In the genomic region with DNA sequence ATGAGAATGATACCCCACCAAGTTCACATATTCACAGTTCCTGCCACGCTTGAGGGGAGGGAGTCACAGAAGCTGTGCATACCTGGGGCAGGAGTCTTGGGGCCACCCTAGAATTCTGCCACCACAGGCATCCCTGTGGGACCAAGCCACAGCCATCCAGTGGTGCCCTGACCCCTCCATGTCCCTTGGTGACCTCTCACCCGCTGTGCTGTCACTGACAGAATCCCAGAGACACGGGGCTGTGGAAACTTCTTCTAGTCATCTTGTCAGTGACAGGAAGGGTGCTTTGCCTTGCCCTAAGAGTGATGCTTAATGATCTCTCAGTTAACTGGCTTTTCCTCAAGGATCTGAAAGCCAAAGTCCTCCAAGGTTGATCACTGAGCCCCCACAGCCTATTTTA, we compare ENCODE assay signal across 18 cellular contexts. TPM values are rescaled to one million over a fixed set of nuclear protein-coding genes. Genes with fewer than 3 reads are reported as not detected.
A peak's percentile ranks its signal among the peaks of the same experiment; 100 is the strongest.
DNase-seq lines count a peak whose midpoint lies in the region; ATAC-seq and TF ChIP-seq lines count a peak whose summit lies in the region.
"Had no signal": no experiment of that assay in that cellular context is flagged by ENCODE, and none has a peak within 500 bp of the region (broad histone marks: within the 10 kb centered on the region; RNA-seq: fewer than 3 reads in every experiment).

No MANE protein-coding gene starts in this region.

- 66 to 87% (median 79%) methylated on average over 3 of the region's 3 CpGs for WGBS in spleen, 5 donors

- CTCF ChIA-PET in activated CD8-positive, alpha-beta memory T cell treated with anti-CD3 and anti-CD28 coated beads, Interleukin-2, amount 10 ng/mL, durations not matched to agents 7 days and 5 days (lab: Charles Lee), result interaction anchor here (2.1 kb wide), 1 partner anchor 8 kb away, joined by 11 read pairs; no protein-coding TSS in a partner anchor

- peaks cover 9% of the 10 kb centered on the region for H3K27me3 Mint-ChIP-seq in activated CD8-positive, alpha-beta memory T cell treated with anti-CD3 and anti-CD28 coated beads, Interleukin-2, amount 10 ng/mL, durations not matched to agents 7 days and 5 days

- DNase-seq in activated CD8-positive, alpha-beta memory T cell treated with anti-CD3 and anti-CD28 coated beads, Interleukin-2, amount 50 U/mL, for 48 hours, result peak; percentile 23
- no peak for DNase-seq in activated CD8-positive, alpha-beta memory T cell treated with anti-CD3 and anti-CD28 coated beads, Interleukin-2, amount 10 ng/mL, durations not matched to agents 7 days and 5 days
- DNase-seq in mesenteric fat pad (ENCODE audit: low spot score) (peak; percentile 33), spleen (peak; percentile 25), DMS153 (lab: John Stamatoyannopoulos, UW) (no peak), Peyer's patch (no peak)
- DNase-seq: 8988T; CD4-positive, alpha-beta memory T cell; DMS79 treated with DMSO at 0.1 percent for 48 hours; GF-D8; GOT3; H7; HFFc6 had no signal

- intact Hi-C loops in spleen (cut with DNase I; ENCODE audit: low total_unique reads), result no loop called here

- H3K4me3 ChIP-seq in spleen (no peak overlapping the region), Peyer's patch (no peak overlapping the region)
- H3K4me3 ChIP-seq: BLaER1 had no signal

- no peak for TF ChIP-seq CTCF in spleen (IDR thresholded peaks at IDR 0.05 in 8 of 11, conservative IDR thresholded peaks at IDR 0.05 in 3 of 11)
- no peak for TF ChIP-seq CTCF in Peyer's patch (IDR thresholded peaks at IDR 0.05)

- no peak overlapping the region for H3K4me3 Mint-ChIP-seq in activated CD8-positive, alpha-beta memory T cell treated with anti-CD3 and anti-CD28 coated beads, Interleukin-2, amount 10 ng/mL, durations not matched to agents 7 days and 5 days
- H3K4me3 Mint-ChIP-seq: CD14-positive monocyte; CD4-positive, alpha-beta memory T cell; HFFc6 had no signal

- H3K27me3 ChIP-seq in spleen (replicated peaks in 1 of 7) (peaks cover 0 to 45% (median 0%) of the 10 kb centered on the region in 7 donors), Peyer's patch (no peaks in the 10 kb centered on the region)
- H3K27me3 ChIP-seq: BLaER1 had no signal

- TF ChIP-seq POLR2A in spleen (IDR thresholded peaks at IDR 0.05) (no peak), Peyer's patch (IDR thresholded peaks at IDR 0.05) (no peak)

- H3K9me3 Mint-ChIP-seq in activated CD8-positive, alpha-beta memory T cell treated with anti-CD3 and anti-CD28 coated beads, Interleukin-2, amount 10 ng/mL, durations not matched to agents 7 days and 5 days (ENCODE audit: low read depth), result no peaks in the 10 kb centered on the region

- H3K36me3 ChIP-seq in spleen, result no peaks in the 10 kb centered on the region
- H3K36me3 ChIP-seq in Peyer's patch, result no peaks in the 10 kb centered on the region
- H3K36me3 ChIP-seq: BLaER1 had no signal

- H3K4me1 ChIP-seq in spleen (no peaks in the 10 kb centered on the region), Peyer's patch (no peaks in the 10 kb centered on the region)
- H3K4me1 ChIP-seq: BLaER1 had no signal

- no peaks in the 10 kb centered on the region for H3K36me3 Mint-ChIP-seq in activated CD8-positive, alpha-beta memory T cell treated with anti-CD3 and anti-CD28 coated beads, Interleukin-2, amount 10 ng/mL, durations not matched to agents 7 days and 5 days
- H3K36me3 Mint-ChIP-seq: CD14-positive monocyte; CD4-positive, alpha-beta memory T cell had no signal

- no peak for ATAC-seq in activated CD8-positive, alpha-beta memory T cell treated with anti-CD3 and anti-CD28 coated beads, Interleukin-2, amount 10 ng/mL, durations not matched to agents 7 days and 5 days
- no peak for ATAC-seq in HG02885 (IDR thresholded peaks at IDR 0.05; ENCODE audit: poor library complexity, unreplicated experiment)
- ATAC-seq: HCT116, HepG2 had no signal

- H3K4me1 Mint-ChIP-seq in activated CD8-positive, alpha-beta memory T cell treated with anti-CD3 and anti-CD28 coated beads, Interleukin-2, amount 10 ng/mL, durations not matched to agents 7 days and 5 days, result no peaks in the 10 kb centered on the region
- H3K4me1 Mint-ChIP-seq: CD14-positive monocyte had no signal

- H3K9me3 ChIP-seq in spleen (peaks cover 0 to 12% (median 0%) of the 10 kb centered on the region in 8 donors), Peyer's patch (no peaks in the 10 kb centered on the region)

- H3K27ac ChIP-seq in spleen (no peak overlapping the region), Peyer's patch (no peak overlapping the region)
- H3K27ac ChIP-seq: BLaER1 had no signal

- no peak overlapping the region for H3K27ac Mint-ChIP-seq in activated CD8-positive, alpha-beta memory T cell treated with anti-CD3 and anti-CD28 coated beads, Interleukin-2, amount 10 ng/mL, durations not matched to agents 7 days and 5 days
- H3K27ac Mint-ChIP-seq: CD14-positive monocyte; CD4-positive, alpha-beta memory T cell; HFFc6 had no signal

RNA-seq across cellular contexts. Expression of gene UQCRFS1, which starts 58.4 kb away (rescaled TPM):
- total RNA-seq in activated CD8-positive, alpha-beta memory T cell treated with anti-CD3 and anti-CD28 coated beads, Interleukin-2, amount 10 ng/mL, durations not matched to agents 7 days and 5 days, result 10 to 100 TPM; 33.6 to 39.7 TPM
- total RNA-seq in mesenteric fat pad (36.7 TPM), spleen (10 to 100 TPM; 19.4 to 27.0 (median 20.9) TPM), Peyer's patch (10 to 100 TPM; 24.8 to 60.8 (median 45.3) TPM)
- 10 to 100 TPM; 14.7 to 25.7 (median 22.9) TPM for polyA plus RNA-seq in spleen

Comparison
In these comparisons a context has a peak if more than half of its experiments do, and no peak if none do; other contexts are left out.
1. DNase-seq: peak in activated CD8-positive, alpha-beta memory T cell treated with anti-CD3 and anti-CD28 coated beads, Interleukin-2, amount 50 U/mL, for 48 hours (single experiment), mesenteric fat pad (single experiment) and spleen (single experiment); none in activated CD8-positive, alpha-beta memory T cell treated with anti-CD3 and anti-CD28 coated beads, Interleukin-2, amount 10 ng/mL, durations not matched to agents 7 days and 5 days (single experiment), DMS153 (single experiment) and Peyer's patch (0 of 3).